Comparison of ENCODE assay signal across 8 cellular contexts in genomic region chr7:129864676-129865075, GRCh38.
DNase-seq lines count a peak whose midpoint lies in the region; ATAC-seq, FAIRE-seq and TF ChIP-seq lines count a peak whose summit lies in the region.
"Not testable (repeated sequence)": the region's sequence is repeated elsewhere in the genome, so short reads cannot be mapped to it uniquely, and the experiment has no call there.

No MANE protein-coding gene starts in this region.

- POLR2A ChIA-PET in A549 (lab: Yijun Ruan, JAX); RWPE1 (lab: Yijun Ruan, JAX; ENCODE audit: low non-redundant PET): not testable (repeated sequence)

- H3K4me3 ChIP-seq in A549; body of pancreas; esophagus muscularis mucosa; kidney (ENCODE audit: low read length in 2 of 2); pancreas; stomach: not testable (repeated sequence)

- not testable (repeated sequence) for H3K9me3 ChIP-seq in A549; body of pancreas; esophagus muscularis mucosa; kidney (ENCODE audit: control insufficient read depth in 1 of 2, low read length in 2 of 2); pancreas; stomach

- not testable (repeated sequence) for TF ChIP-seq EP300 in A549 (IDR thresholded peaks at IDR 0.05); esophagus muscularis mucosa (IDR thresholded peaks at IDR 0.05); stomach (IDR thresholded peaks at IDR 0.05)

- H3K27me3 ChIP-seq in body of pancreas, esophagus muscularis mucosa, pancreas, stomach: not testable (repeated sequence)

- peak overlapping the region; percentile 44 to 76; a peak in 4 of 6 replicates for H3K27ac ChIP-seq in A549
- H3K27ac ChIP-seq in RWPE1, result peak overlapping the region; percentile 88
- H3K27ac ChIP-seq in body of pancreas, result peak overlapping the region; percentile 73 to 85 (median 76)
- H3K27ac ChIP-seq in esophagus muscularis mucosa (replicated peaks in 1 of 4), result peak overlapping the region; percentile 76 to 84 (median 80)
- peak overlapping the region; percentile 32 to 61 for H3K27ac ChIP-seq in kidney (ENCODE audit: low read depth in 2 of 2, low read length in 2 of 2)
- H3K27ac ChIP-seq in pancreas, result peak overlapping the region; percentile 18 to 87 (median 64)
- peak overlapping the region; percentile 24 to 78 (median 64) for H3K27ac ChIP-seq in stomach

- 96% methylated on average over 8 of the region's 8 CpGs for WGBS in A549 (ENCODE audit: missing lambda C conversion rate)
- 54 to 65% methylated on average over 8 of the region's 8 CpGs for WGBS in body of pancreas, 2 donors
- WGBS in esophagus muscularis mucosa, result 95% methylated on average over 8 of the region's 8 CpGs
- WGBS in pancreas, 2 donors, result 56 to 59% methylated on average over 8 of the region's 8 CpGs
- 91 to 97% (median 95%) methylated on average over 8 of the region's 8 CpGs for WGBS in stomach, 5 donors

- H3K36me3 ChIP-seq in body of pancreas (replicated peaks in 1 of 2; ENCODE audit: insufficient read depth in 1 of 2, low read depth in 2 of 2); esophagus muscularis mucosa; kidney (ENCODE audit: control insufficient read depth in 1 of 2, insufficient read depth in 2 of 2, low read length in 2 of 2); pancreas; stomach: not testable (repeated sequence)

- H3K4me1 Mint-ChIP-seq in type B pancreatic cell (ENCODE audit: unreplicated experiment), result peaks cover 42% of the 10 kb centered on the region

- H3K9ac ChIP-seq in kidney (ENCODE audit: low read length in 2 of 2), result not testable (repeated sequence)

- H3K4me2 ChIP-seq in A549, result peak overlapping the region; percentile 20

- not testable (repeated sequence) for H3K27me3 Mint-ChIP-seq in type B pancreatic cell

- intact Hi-C loops in body of pancreas (cut with DNase I); kidney (cut with DNase I); pancreas (cut with DNase I); stomach (cut with DNase I; ENCODE audit: low total_unique reads): not testable (repeated sequence)
- intact Hi-C loops in esophagus muscularis mucosa (cut with DNase I), result loop anchor here (5.0 kb wide), 1 partner anchor 83 kb away; no protein-coding TSS in a partner anchor

- H3K36me3 Mint-ChIP-seq in type B pancreatic cell, result peaks cover 26% of the 10 kb centered on the region

- CTCF ChIA-PET in A549 (lab: Yijun Ruan, JAX), result interaction anchor here (1.5 to 1.6 kb wide), 2 partner anchors 8 to 19 kb away, joined by 4 to 6 read pairs; no protein-coding TSS in a partner anchor
- CTCF ChIA-PET in RWPE1 (lab: Yijun Ruan, JAX), result not testable (repeated sequence)

- not testable (repeated sequence) for DNase-seq in A549 (ENCODE audit: low read depth in 1 of 2, low spot score in 1 of 2); RWPE1 (ENCODE audit: low spot score); body of pancreas; esophagus muscularis mucosa (ENCODE audit: extremely low spot score); kidney; pancreas; stomach; type B pancreatic cell (ENCODE audit: extremely low spot score, unreplicated experiment)

- peak overlapping the region; percentile 93 for H3K27ac Mint-ChIP-seq in type B pancreatic cell

- TF ChIP-seq POLR2A in A549 (IDR thresholded peaks at IDR 0.05; ENCODE audit: low read length); body of pancreas (IDR thresholded peaks at IDR 0.05); esophagus muscularis mucosa (IDR thresholded peaks at IDR 0.05; ENCODE audit: low read depth); stomach (IDR thresholded peaks at IDR 0.05): not testable (repeated sequence)

- H3K9me3 Mint-ChIP-seq in type B pancreatic cell, result not testable (repeated sequence)

- not testable (repeated sequence) for ATAC-seq in A549, body of pancreas, pancreas

- H3K4me1 ChIP-seq in A549 (peaks cover 24% of the 10 kb centered on the region), body of pancreas (peaks cover 77% of the 10 kb centered on the region), esophagus muscularis mucosa (peaks cover 79 to 89% (median 84%) of the 10 kb centered on the region in 4 donors), kidney (ENCODE audit: control insufficient read depth in 1 of 2, insufficient read depth in 1 of 2, low read depth in 1 of 2, low read length in 2 of 2) (peaks cover 23 to 43% of the 10 kb centered on the region in 2 donors), pancreas (peaks cover 43 to 68% (median 62%) of the 10 kb centered on the region in 3 donors), stomach (peaks cover 57 to 74% (median 68%) of the 10 kb centered on the region in 4 donors)

- TF ChIP-seq CTCF in A549 (IDR thresholded peaks at IDR 0.05); RWPE1 (conservative IDR thresholded peaks at IDR 0.05; ENCODE audit: low read depth); body of pancreas (IDR thresholded peaks at IDR 0.05); esophagus muscularis mucosa (IDR thresholded peaks at IDR 0.05); kidney (IDR thresholded peaks at IDR 0.05; ENCODE audit: borderline replicate concordance, extremely low read depth, insufficient read depth); pancreas (IDR thresholded peaks at IDR 0.05); stomach (IDR thresholded peaks at IDR 0.05); type B pancreatic cell (conservative IDR thresholded peaks at IDR 0.05): not testable (repeated sequence)

- FAIRE-seq in A549 (lab: Jason Lieb, UNC); kidney (lab: Jason Lieb, UNC); pancreas (lab: Jason Lieb, UNC): not testable (repeated sequence)

- TF ChIP-seq RAD21 in A549 (conservative IDR thresholded peaks at IDR 0.05 in 1 of 2, IDR thresholded peaks at IDR 0.05 in 1 of 2), result not testable (repeated sequence)

- not testable (repeated sequence) for H3K4me3 Mint-ChIP-seq in type B pancreatic cell
